Comparison of ENCODE assay signal across 1 cellular context in the genomic region with DNA sequence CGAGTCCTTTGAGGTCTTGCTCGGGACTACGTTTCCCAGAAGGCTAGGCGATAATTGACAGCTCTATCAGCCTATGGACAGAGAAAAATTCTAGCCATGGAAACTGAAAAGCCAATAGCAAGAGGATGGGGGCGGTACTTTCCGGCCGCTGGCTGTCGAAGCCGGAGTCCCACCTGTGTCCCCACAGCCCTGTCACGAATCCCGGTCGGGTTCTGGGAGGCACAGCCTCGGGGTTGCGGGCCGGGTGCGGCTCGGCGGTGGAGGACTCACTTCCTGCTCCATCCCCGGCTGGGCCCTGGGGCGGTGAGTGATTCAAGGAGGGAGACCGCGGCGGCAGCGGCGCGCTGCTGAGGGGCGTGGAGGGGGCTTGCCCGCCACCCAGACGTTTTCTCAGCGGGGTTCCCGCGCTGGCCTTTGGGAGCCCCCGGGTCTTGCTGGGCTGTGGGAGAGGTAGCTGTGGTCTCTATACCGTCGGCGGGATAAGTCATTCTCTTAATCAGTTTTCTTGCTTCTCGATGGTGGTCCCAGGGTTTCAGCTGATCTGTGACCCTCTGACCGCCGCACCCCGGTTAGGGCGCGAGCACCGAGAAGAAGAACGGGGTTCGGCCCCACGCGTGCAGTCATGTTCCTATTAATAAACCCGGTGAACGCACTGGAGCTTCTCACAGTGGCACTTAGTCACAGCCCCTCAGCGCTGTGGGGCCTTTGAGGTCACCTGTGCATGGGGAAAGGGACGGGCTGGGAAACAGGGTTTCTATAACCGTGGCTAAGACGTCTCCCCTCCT.
A peak's percentile ranks its signal among the peaks of the same experiment; 100 is the strongest.
TF ChIP-seq lines count a peak whose summit lies in the region.

ZNF774 (plus strand) TSS at position 176 of the 785 bp plus-strand sequence. CDS start 2,377 bp downstream, outside the sequence.

TF ChIP-seq in GM12878, 131 proteins besides CTCF, POLR2A, EP300 and RAD21 (continued from another document and continues in another):
- no peak for TF ChIP-seq MEF2B (IDR thresholded peaks at IDR 0.05; ENCODE audit: partially characterized antibody, poor library complexity, severe bottlenecking)
- TF ChIP-seq ATF7 (IDR thresholded peaks at IDR 0.05; ENCODE audit: low read depth) = no peak
- TF ChIP-seq ZBTB40 (IDR thresholded peaks at IDR 0.05; ENCODE audit: borderline replicate concordance) = peak; percentile 89
- TF ChIP-seq POLR2AphosphoS5 (IDR thresholded peaks at IDR 0.05; ENCODE audit: low read length) = no peak
- TF ChIP-seq NKRF (conservative IDR thresholded peaks at IDR 0.05) = peak; percentile 55; the same call in 1 of the 2 replicates
- no peak for TF ChIP-seq CEBPB (IDR thresholded peaks at IDR 0.05; ENCODE audit: borderline replicate concordance in 1 of 2, low read depth in 2 of 2, low read length in 2 of 2)
- TF ChIP-seq ATF2 (IDR thresholded peaks at IDR 0.05; ENCODE audit: low read length) = no peak
- no peak for TF ChIP-seq TAF1 (IDR thresholded peaks at IDR 0.05; ENCODE audit: borderline replicate concordance, low read depth, low read length)
- TF ChIP-seq GABPA (IDR thresholded peaks at IDR 0.05; ENCODE audit: low read depth) = peak; percentile 92
- TF ChIP-seq RB1 (IDR thresholded peaks at IDR 0.05; ENCODE audit: borderline replicate concordance) = peak; percentile 26; the same call in 1 of the 2 replicates
- TF ChIP-seq RUNX3 (IDR thresholded peaks at IDR 0.05; ENCODE audit: low read length) = peak; percentile 24
- peak; percentile 92 for TF ChIP-seq FOS (IDR thresholded peaks at IDR 0.05; ENCODE audit: borderline replicate concordance, extremely low read depth, insufficient read length)
- no peak for TF ChIP-seq SUPT20H (IDR thresholded peaks at IDR 0.05; ENCODE audit: borderline replicate concordance, control insufficient read depth, low read depth, low read length)
- TF ChIP-seq ASH2L (IDR thresholded peaks at IDR 0.05; ENCODE audit: borderline replicate concordance, low read depth) = no peak
- TF ChIP-seq MEF2A (IDR thresholded peaks at IDR 0.05; ENCODE audit: insufficient read depth, low read depth, low read length) = no peak
- TF ChIP-seq CREB1 (IDR thresholded peaks at IDR 0.05; ENCODE audit: low read depth) = peak; percentile 60; the same call in 1 of the 2 replicates
- peak; percentile 24; the same call in 1 of the 2 replicates for TF ChIP-seq LARP7 (IDR thresholded peaks at IDR 0.05)
- no peak for TF ChIP-seq TARDBP (IDR thresholded peaks at IDR 0.05; ENCODE audit: borderline replicate concordance)
- 0 out of 2 replicates have a peak, but pooled peaks have one; percentile 63 for TF ChIP-seq BACH1 (IDR thresholded peaks at IDR 0.05; ENCODE audit: borderline replicate concordance)
- TF ChIP-seq DPF2 (IDR thresholded peaks at IDR 0.05) = peak; percentile 90
- TF ChIP-seq ZSCAN29 (IDR thresholded peaks at IDR 0.05) = no peak
- TF ChIP-seq, protein P1, sequence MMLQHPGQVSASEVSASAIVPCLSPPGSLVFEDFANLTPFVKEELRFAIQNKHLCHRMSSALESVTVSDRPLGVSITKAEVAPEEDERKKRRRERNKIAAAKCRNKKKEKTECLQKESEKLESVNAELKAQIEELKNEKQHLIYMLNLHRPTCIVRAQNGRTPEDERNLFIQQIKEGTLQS (IDR thresholded peaks at IDR 0.05; ENCODE audit: borderline replicate concordance, extremely low read depth, low read depth, low read length) = no peak
- TF ChIP-seq SIX5 (IDR thresholded peaks at IDR 0.05; ENCODE audit: low read depth, low read length, severe bottlenecking) = peak; percentile 95
- TF ChIP-seq IKZF1 (conservative IDR thresholded peaks at IDR 0.05) = peak; percentile 89
- TF ChIP-seq PAX8 (IDR thresholded peaks at IDR 0.05) = no peak
- TF ChIP-seq TCF3 (IDR thresholded peaks at IDR 0.05; ENCODE audit: borderline replicate concordance, insufficient read depth, low read depth, low read length) = 0 out of 2 replicates have a peak, but pooled peaks have one; percentile 22
- peak; percentile 67 for TF ChIP-seq NR2F1 (conservative IDR thresholded peaks at IDR 0.05)
- TF ChIP-seq SREBF1 (IDR thresholded peaks at IDR 0.05; ENCODE audit: low read length) = peak; percentile 27; the same call in 1 of the 2 replicates
- TF ChIP-seq HCFC1 (IDR thresholded peaks at IDR 0.05; ENCODE audit: low read length) = peak; percentile 93
- no peak for TF ChIP-seq ETV6 (conservative IDR thresholded peaks at IDR 0.05 in 1 of 2, IDR thresholded peaks at IDR 0.05 in 1 of 2; ENCODE audit: borderline replicate concordance in 1 of 2, low read depth in 1 of 2)
- no peak for TF ChIP-seq ZNF207 (IDR thresholded peaks at IDR 0.05; ENCODE audit: borderline replicate concordance)
- TF ChIP-seq ZBTB4 (CRISPR knock-in tag; IDR thresholded peaks at IDR 0.05) = no peak
- TF ChIP-seq CUX1 (IDR thresholded peaks at IDR 0.05; ENCODE audit: insufficient replicate concordance, low read depth, low read length) = no peak
- peak; percentile 99 for TF ChIP-seq PKNOX1 (IDR thresholded peaks at IDR 0.05)
- TF ChIP-seq YY1 (IDR thresholded peaks at IDR 0.05; ENCODE audit: low read depth, low read length) = peak; percentile 66; the same call in 1 of the 2 replicates
- TF ChIP-seq NRF1 (conservative IDR thresholded peaks at IDR 0.05; ENCODE audit: low read depth, low read length) = no peak
- peak; percentile 41; the same call in 1 of the 2 replicates for TF ChIP-seq CREM (IDR thresholded peaks at IDR 0.05; ENCODE audit: low read depth)
- no peak for TF ChIP-seq ZNF217 (IDR thresholded peaks at IDR 0.05)
- TF ChIP-seq SIN3A (IDR thresholded peaks at IDR 0.05; ENCODE audit: low read depth, low read length) = 0 out of 2 replicates have a peak, but pooled peaks have one; percentile 8
